1 cellular context compared by ENCODE assay signal in the genomic region with DNA sequence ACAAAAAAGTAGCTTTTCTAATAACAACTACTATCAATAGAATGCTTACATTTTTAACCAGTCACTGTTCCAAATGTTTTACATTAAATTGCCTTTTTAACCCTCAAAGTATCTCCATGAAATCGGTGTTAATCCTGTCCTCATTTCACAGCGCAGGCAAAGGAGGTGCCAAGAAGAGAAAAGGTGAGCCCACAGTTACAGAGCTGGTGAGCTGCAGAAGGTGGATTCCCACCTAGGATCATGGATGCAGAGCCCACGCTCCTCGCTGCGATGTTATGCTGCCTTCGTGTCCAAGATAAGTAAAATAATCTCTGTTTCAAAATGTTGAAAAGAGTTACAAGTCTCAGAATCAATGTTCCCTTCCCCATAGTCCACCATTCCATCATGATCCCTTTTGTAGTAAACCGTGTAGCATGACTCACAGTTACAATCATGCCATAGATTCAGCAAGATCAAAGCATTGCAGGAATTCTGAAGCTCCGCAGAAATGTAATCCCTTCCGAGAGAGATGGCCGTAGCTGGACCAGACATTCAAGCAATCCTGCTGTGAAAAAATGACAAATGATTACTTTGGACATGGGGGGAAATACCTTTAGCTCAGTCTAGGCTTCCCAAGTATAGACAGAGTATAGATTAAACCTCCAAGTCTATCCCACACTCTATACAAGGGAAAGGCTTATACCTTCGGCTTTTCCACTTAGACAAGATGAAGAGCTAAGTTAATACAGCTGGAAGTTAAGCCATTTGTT.
TF ChIP-seq lines count a peak whose summit lies in the region.

No MANE protein-coding gene starts in this region.

TF ChIP-seq in HCT116, 20 proteins besides CTCF, POLR2A, EP300 and RAD21 (continued from another document):
- TF ChIP-seq, protein P1, sequence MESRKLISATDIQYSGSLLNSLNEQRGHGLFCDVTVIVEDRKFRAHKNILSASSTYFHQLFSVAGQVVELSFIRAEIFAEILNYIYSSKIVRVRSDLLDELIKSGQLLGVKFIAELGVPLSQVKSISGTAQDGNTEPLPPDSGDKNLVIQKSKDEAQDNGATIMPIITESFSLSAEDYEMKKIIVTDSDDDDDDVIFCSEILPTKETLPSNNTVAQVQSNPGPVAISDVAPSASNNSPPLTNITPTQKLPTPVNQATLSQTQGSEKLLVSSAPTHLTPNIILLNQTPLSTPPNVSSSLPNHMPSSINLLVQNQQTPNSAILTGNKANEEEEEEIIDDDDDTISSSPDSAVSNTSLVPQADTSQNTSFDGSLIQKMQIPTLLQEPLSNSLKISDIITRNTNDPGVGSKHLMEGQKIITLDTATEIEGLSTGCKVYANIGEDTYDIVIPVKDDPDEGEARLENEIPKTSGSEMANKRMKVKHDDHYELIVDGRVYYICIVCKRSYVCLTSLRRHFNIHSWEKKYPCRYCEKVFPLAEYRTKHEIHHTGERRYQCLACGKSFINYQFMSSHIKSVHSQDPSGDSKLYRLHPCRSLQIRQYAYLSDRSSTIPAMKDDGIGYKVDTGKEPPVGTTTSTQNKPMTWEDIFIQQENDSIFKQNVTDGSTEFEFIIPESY (IDR thresholded peaks at IDR 0.05; ENCODE audit: extremely low read depth, insufficient replicate concordance, low read length): no peak
- TF ChIP-seq EZH2 (IDR thresholded peaks at IDR 0.05): no peak
- peak; percentile 99 for TF ChIP-seq TCF7L2 (IDR thresholded peaks at IDR 0.05; ENCODE audit: borderline replicate concordance, extremely low read depth, insufficient read depth, insufficient read length)
- peak; percentile 86 for TF ChIP-seq CBX3 (IDR thresholded peaks at IDR 0.05; ENCODE audit: low read depth)
- no peak for TF ChIP-seq EZH2phosphoT487 (IDR thresholded peaks at IDR 0.05; ENCODE audit: borderline replicate concordance)
- TF ChIP-seq, protein P2, sequence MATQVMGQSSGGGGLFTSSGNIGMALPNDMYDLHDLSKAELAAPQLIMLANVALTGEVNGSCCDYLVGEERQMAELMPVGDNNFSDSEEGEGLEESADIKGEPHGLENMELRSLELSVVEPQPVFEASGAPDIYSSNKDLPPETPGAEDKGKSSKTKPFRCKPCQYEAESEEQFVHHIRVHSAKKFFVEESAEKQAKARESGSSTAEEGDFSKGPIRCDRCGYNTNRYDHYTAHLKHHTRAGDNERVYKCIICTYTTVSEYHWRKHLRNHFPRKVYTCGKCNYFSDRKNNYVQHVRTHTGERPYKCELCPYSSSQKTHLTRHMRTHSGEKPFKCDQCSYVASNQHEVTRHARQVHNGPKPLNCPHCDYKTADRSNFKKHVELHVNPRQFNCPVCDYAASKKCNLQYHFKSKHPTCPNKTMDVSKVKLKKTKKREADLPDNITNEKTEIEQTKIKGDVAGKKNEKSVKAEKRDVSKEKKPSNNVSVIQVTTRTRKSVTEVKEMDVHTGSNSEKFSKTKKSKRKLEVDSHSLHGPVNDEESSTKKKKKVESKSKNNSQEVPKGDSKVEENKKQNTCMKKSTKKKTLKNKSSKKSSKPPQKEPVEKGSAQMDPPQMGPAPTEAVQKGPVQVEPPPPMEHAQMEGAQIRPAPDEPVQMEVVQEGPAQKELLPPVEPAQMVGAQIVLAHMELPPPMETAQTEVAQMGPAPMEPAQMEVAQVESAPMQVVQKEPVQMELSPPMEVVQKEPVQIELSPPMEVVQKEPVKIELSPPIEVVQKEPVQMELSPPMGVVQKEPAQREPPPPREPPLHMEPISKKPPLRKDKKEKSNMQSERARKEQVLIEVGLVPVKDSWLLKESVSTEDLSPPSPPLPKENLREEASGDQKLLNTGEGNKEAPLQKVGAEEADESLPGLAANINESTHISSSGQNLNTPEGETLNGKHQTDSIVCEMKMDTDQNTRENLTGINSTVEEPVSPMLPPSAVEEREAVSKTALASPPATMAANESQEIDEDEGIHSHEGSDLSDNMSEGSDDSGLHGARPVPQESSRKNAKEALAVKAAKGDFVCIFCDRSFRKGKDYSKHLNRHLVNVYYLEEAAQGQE (IDR thresholded peaks at IDR 0.05; ENCODE audit: low read depth): no peak
- no peak for TF ChIP-seq ZFX (IDR thresholded peaks at IDR 0.05)
- no peak for TF ChIP-seq ZNF274 (IDR thresholded peaks at IDR 0.05; ENCODE audit: low read depth, low read length)
- TF ChIP-seq POLR2AphosphoS5 (IDR thresholded peaks at IDR 0.05; ENCODE audit: low read depth, low read length): no peak
- TF ChIP-seq ELF1 (IDR thresholded peaks at IDR 0.05; ENCODE audit: borderline replicate concordance, low read depth): no peak; the same call in 1 of the 2 replicates
- TF ChIP-seq, protein P3, sequence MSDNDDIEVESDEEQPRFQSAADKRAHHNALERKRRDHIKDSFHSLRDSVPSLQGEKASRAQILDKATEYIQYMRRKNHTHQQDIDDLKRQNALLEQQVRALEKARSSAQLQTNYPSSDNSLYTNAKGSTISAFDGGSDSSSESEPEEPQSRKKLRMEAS (IDR thresholded peaks at IDR 0.05): peak; percentile 53; the same call in 1 of the 2 replicates
- peak; percentile 48; the same call in 1 of the 2 replicates for TF ChIP-seq SRF (IDR thresholded peaks at IDR 0.05; ENCODE audit: low read depth)
